In the genomic region with DNA sequence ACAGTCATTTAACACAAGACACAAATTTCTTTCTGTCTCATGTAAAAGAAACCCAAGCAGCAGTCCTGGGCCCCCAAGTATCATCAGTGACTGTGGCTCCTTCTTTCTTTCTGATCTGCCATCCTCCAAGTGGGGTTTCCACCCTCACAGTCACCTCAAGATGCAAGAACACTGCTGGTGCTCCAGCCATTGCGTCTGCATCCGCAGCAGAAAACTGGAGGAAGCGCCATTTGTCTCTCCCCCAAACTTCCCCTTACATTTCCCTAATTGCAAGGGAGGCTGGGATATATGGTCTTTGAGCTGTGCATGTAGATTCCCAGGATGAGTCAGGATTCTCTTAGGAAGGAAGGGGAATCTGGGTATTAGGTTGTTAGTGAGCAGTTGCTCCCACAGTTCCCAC, we compare ENCODE assay signal across 33 cellular contexts.
"Had no signal": no experiment of that assay in that cellular context is flagged by ENCODE, and none has a peak within 500 bp of the region (broad histone marks: within the 10 kb centered on the region; RNA-seq: fewer than 3 reads in every experiment).

No MANE protein-coding gene starts in this region.

- H3K9me3 Mint-ChIP-seq: activated CD4-positive, alpha-beta T cell treated with anti-CD3 and anti-CD28 coated beads, Interleukin-2, amount 10 ng/mL, durations not matched to agents 7 days and 5 days; activated naive CD4-positive, alpha-beta T cell treated with anti-CD3 and anti-CD28 coated beads, Interleukin-2, amount 50 U/mL, for 24 hours; central memory CD8-positive, alpha-beta T cell; dendritic cell treated with granulocyte-macrophage colony-stimulating factor and Interleukin-4, amounts not matched to agents 40 ng/mL and 50 ng/mL, for 4 days; nephron progenitor cell; stimulated activated effector memory CD8-positive, alpha-beta T cell treated with anti-CD3 and anti-CD28 coated beads, Interleukin-12 subunit alpha, Interleukin-12 subunit beta, amount 100 ng/mL, for 72 hours had no signal

- H3K4me3 ChIP-seq: esophagus muscularis mucosa, left ventricle myocardium inferior, lung, ovary, skin epidermis, stomach, thyroid gland, upper lobe of left lung had no signal

- H3K27ac ChIP-seq: esophagus muscularis mucosa, foreskin keratinocyte, left ventricle myocardium inferior, neutrophil, ovary, skin epidermis, stomach, thyroid gland, upper lobe of left lung, WERI-Rb-1 had no signal

- FAIRE-seq: bronchial epithelial cell, TTC549 had no signal

- H3K27me3 ChIP-seq: foreskin keratinocyte, neutrophil, ovary, stomach, thyroid gland, upper lobe of left lung had no signal

- H3K36me3 ChIP-seq: esophagus muscularis mucosa, left ventricle myocardium inferior, neutrophil, ovary, thyroid gland, upper lobe of left lung, WERI-Rb-1 had no signal

- H3K4me3 Mint-ChIP-seq: activated CD4-positive, alpha-beta T cell treated with anti-CD3 and anti-CD28 coated beads, Interleukin-2, amount 10 ng/mL, durations not matched to agents 7 days and 5 days; activated naive CD4-positive, alpha-beta T cell treated with anti-CD3 and anti-CD28 coated beads, Interleukin-2, amount 50 U/mL, for 24 hours; activated T-helper 1 cell treated with anti-CD3 and anti-CD28 coated beads, Interleukin-12 subunit alpha, Interleukin-12 subunit beta, Interleukin-2, Interleukin-4 antibody, amounts not matched to agents 30 ng/mL and 10 ng/mL and 1 ng/mL, durations not matched to agents 14 hours and 24 hours and 36 hours; dendritic cell treated with granulocyte-macrophage colony-stimulating factor and Interleukin-4, amounts not matched to agents 40 ng/mL and 50 ng/mL, for 4 days; stimulated activated effector memory CD8-positive, alpha-beta T cell treated with anti-CD3 and anti-CD28 coated beads, Interleukin-12 subunit alpha, Interleukin-12 subunit beta, amount 100 ng/mL, for 72 hours; T-helper 1 cell treated with Interleukin-12 subunit alpha and Interleukin-12 subunit beta and Interleukin-4 antibody, amounts not matched to agents 30 μg/mL and 1 μg/mL, for 36 hours had no signal

- H3K9me3 ChIP-seq: neutrophil, ovary, thyroid gland, upper lobe of left lung had no signal

- H3K27me3 Mint-ChIP-seq: activated CD4-positive, alpha-beta T cell treated with anti-CD3 and anti-CD28 coated beads, Interleukin-2, amount 10 ng/mL, durations not matched to agents 7 days and 5 days; activated naive CD4-positive, alpha-beta T cell treated with anti-CD3 and anti-CD28 coated beads, Interleukin-2, amount 50 U/mL, for 24 hours; central memory CD8-positive, alpha-beta T cell; dendritic cell treated with granulocyte-macrophage colony-stimulating factor and Interleukin-4, amounts not matched to agents 40 ng/mL and 50 ng/mL, for 4 days; progenitor cell of endocrine pancreas had no signal

- DNase-seq: activated CD4-positive, alpha-beta T cell treated with anti-CD3 and anti-CD28 coated beads for 1 hour; activated CD4-positive, alpha-beta T cell treated with anti-CD3 and anti-CD28 coated beads, Interleukin-2, amount 10 ng/mL, durations not matched to agents 7 days and 5 days; activated gamma-delta T cell; anterior cingulate cortex; effector CD4-positive, alpha-beta T cell; foreskin keratinocyte; islet precursor cell; left ventricle myocardium inferior; mesendoderm; nephron progenitor cell; ovary; stimulated activated CD4-positive, alpha-beta T cell treated with anti-CD3 and anti-CD28 coated beads, Interleukin-12 subunit alpha, Interleukin-12 subunit beta, amount 100 ng/mL, for 4 hours; stimulated activated CD4-positive, alpha-beta T cell treated with anti-CD3 and anti-CD28 coated beads, Interleukin-4, amount 100 ng/mL, for 24 hours; stomach; SW 1271; T-helper 9 cell; thyroid gland; upper lobe of left lung; WERI-Rb-1 had no signal

- H3K4me1 ChIP-seq: esophagus muscularis mucosa, foreskin keratinocyte, left ventricle myocardium inferior, stomach, thyroid gland, upper lobe of left lung had no signal

- H3K27ac Mint-ChIP-seq: activated naive CD4-positive, alpha-beta T cell treated with anti-CD3 and anti-CD28 coated beads, Interleukin-2, amount 50 U/mL, for 24 hours; activated T-helper 1 cell treated with anti-CD3 and anti-CD28 coated beads, Interleukin-12 subunit alpha, Interleukin-12 subunit beta, Interleukin-2, Interleukin-4 antibody, amounts not matched to agents 30 ng/mL and 10 ng/mL and 1 ng/mL, durations not matched to agents 14 hours and 24 hours and 36 hours; dendritic cell treated with granulocyte-macrophage colony-stimulating factor and Interleukin-4, amounts not matched to agents 40 ng/mL and 50 ng/mL, for 4 days; progenitor cell of endocrine pancreas; T-helper 1 cell treated with Interleukin-12 subunit alpha and Interleukin-12 subunit beta and Interleukin-4 antibody, amounts not matched to agents 30 μg/mL and 1 μg/mL, for 36 hours had no signal

- ATAC-seq: foreskin keratinocyte; sciatic nerve; stimulated activated effector memory CD8-positive, alpha-beta T cell treated with anti-CD3 and anti-CD28 coated beads, Interleukin-12 subunit alpha, Interleukin-12 subunit beta, amount 100 ng/mL, for 72 hours had no signal
